Comparison of ENCODE assay signal across 16 cellular contexts in genomic region chr6:150377211-150377781, GRCh38. TPM values are rescaled to one million over a fixed set of nuclear protein-coding genes. Genes with fewer than 3 reads are reported as not detected.
DNase-seq lines count a peak whose midpoint lies in the region; ATAC-seq, FAIRE-seq and TF ChIP-seq lines count a peak whose summit lies in the region.
"Had no signal": no experiment of that assay in that cellular context is flagged by ENCODE, and none has a peak within 500 bp of the region (broad histone marks: within the 10 kb centered on the region; RNA-seq: fewer than 3 reads in every experiment).

No MANE protein-coding gene starts in this region.

- WGBS in small intestine, 3 donors: 13 to 45% (median 27%) methylated on average over 4 of the region's 4 CpGs
- WGBS in smooth muscle cell (ENCODE audit: low lambda C conversion rate): 70% methylated on average over 4 of the region's 4 CpGs

- H3K9me3 Mint-ChIP-seq in astrocyte (ENCODE audit: unreplicated experiment): peaks cover 3% of the 10 kb centered on the region
- H3K9me3 Mint-ChIP-seq: activated naive CD4-positive, alpha-beta T cell treated with anti-CD3 and anti-CD28 coated beads, Interleukin-2, amount 50 U/mL, for 24 hours; neural crest cell had no signal

- TF ChIP-seq CTCF in astrocyte (IDR thresholded peaks at IDR 0.05; ENCODE audit: insufficient read depth, low read depth, low read length) (no peak), smooth muscle cell (IDR thresholded peaks at IDR 0.05; ENCODE audit: borderline replicate concordance, insufficient read depth, poor library complexity, severe bottlenecking) (no peak)

- no peak overlapping the region for H3K4me3 Mint-ChIP-seq in astrocyte (ENCODE audit: unreplicated experiment)
- H3K4me3 Mint-ChIP-seq: activated naive CD4-positive, alpha-beta T cell treated with anti-CD3 and anti-CD28 coated beads, Interleukin-2, amount 50 U/mL, for 24 hours; neural crest cell had no signal

- no peaks in the 10 kb centered on the region for H4K20me1 ChIP-seq in astrocyte (ENCODE audit: insufficient read depth, low read length)
- no peaks in the 10 kb centered on the region for H4K20me1 ChIP-seq in smooth muscle cell (ENCODE audit: low read depth)

- H3K36me3 ChIP-seq in astrocyte (ENCODE audit: insufficient read depth, low read length): no peaks in the 10 kb centered on the region
- no peaks in the 10 kb centered on the region for H3K36me3 ChIP-seq in small intestine (ENCODE audit: control insufficient read depth in 2 of 2, insufficient read depth in 2 of 2, low read length in 2 of 2)
- H3K36me3 ChIP-seq in smooth muscle cell (ENCODE audit: low read depth): no peaks in the 10 kb centered on the region

- H2AFZ ChIP-seq in astrocyte (ENCODE audit: low read depth, low read length): no peak overlapping the region
- no peak overlapping the region for H2AFZ ChIP-seq in smooth muscle cell (ENCODE audit: low read depth)

- no peaks in the 10 kb centered on the region for H3F3A ChIP-seq in smooth muscle cell (ENCODE audit: low read depth)

- H3K4me1 ChIP-seq in astrocyte (ENCODE audit: insufficient read depth, low read length) (peaks cover 5% of the 10 kb centered on the region), small intestine (ENCODE audit: control insufficient read depth in 2 of 2, insufficient read depth in 1 of 2, low read depth in 1 of 2, low read length in 1 of 2) (no peaks in the 10 kb centered on the region), smooth muscle cell (ENCODE audit: low read depth) (no peaks in the 10 kb centered on the region)

- H3K36me3 Mint-ChIP-seq in astrocyte (ENCODE audit: low read depth, unreplicated experiment): no peaks in the 10 kb centered on the region
- H3K36me3 Mint-ChIP-seq: activated naive CD4-positive, alpha-beta T cell treated with anti-CD3 and anti-CD28 coated beads, Interleukin-2, amount 50 U/mL, for 24 hours had no signal

- H3K27me3 Mint-ChIP-seq in astrocyte (ENCODE audit: low read depth, unreplicated experiment): peaks cover 22% of the 10 kb centered on the region

- peak; percentile 84 for ATAC-seq in left lobe of liver
- ATAC-seq in GM21447 (IDR thresholded peaks at IDR 0.05; ENCODE audit: unreplicated experiment): no peak
- ATAC-seq: esophagus mucosa had no signal

- H3K27ac Mint-ChIP-seq in astrocyte (ENCODE audit: unreplicated experiment): no peak overlapping the region
- H3K27ac Mint-ChIP-seq: activated naive CD4-positive, alpha-beta T cell treated with anti-CD3 and anti-CD28 coated beads, Interleukin-2, amount 50 U/mL, for 24 hours had no signal

- H3K4me1 Mint-ChIP-seq in astrocyte (ENCODE audit: low read depth, unreplicated experiment): peaks cover 14% of the 10 kb centered on the region
- H3K4me1 Mint-ChIP-seq: activated naive CD4-positive, alpha-beta T cell treated with anti-CD3 and anti-CD28 coated beads, Interleukin-2, amount 50 U/mL, for 24 hours had no signal

- no peaks in the 10 kb centered on the region for H3K9me3 ChIP-seq in astrocyte (ENCODE audit: insufficient read depth, low read depth, low read length)
- H3K9me3 ChIP-seq in small intestine (ENCODE audit: control insufficient read depth, low read depth): no peaks in the 10 kb centered on the region
- no peaks in the 10 kb centered on the region for H3K9me3 ChIP-seq in smooth muscle cell (replicated peaks; ENCODE audit: low read depth)

- FAIRE-seq in astrocyte (lab: Jason Lieb, UNC): no peak
- FAIRE-seq in small intestine (lab: Jason Lieb, UNC): no peak

- DNase-seq in DMS53 (lab: John Stamatoyannopoulos, UW): peak; percentile 11
- no peak for DNase-seq in DMS53 treated with DMSO at 0.1 percent for 48 hours (lab: John Stamatoyannopoulos, UW; ENCODE audit: unreplicated experiment)
- peak; percentile 25 for DNase-seq in astrocyte (ENCODE audit: low read depth)
- DNase-seq in left lobe of liver (ENCODE audit: low spot score): peak; percentile 56
- peak; percentile 69 for DNase-seq in small intestine
- no peak for DNase-seq in smooth muscle cell (lab: John Stamatoyannopoulos, UW; ENCODE audit: unreplicated experiment)
- no peak for DNase-seq in RKO (ENCODE audit: low spot score)
- DNase-seq: COR-L47, NCI-H510A had no signal

- no peak overlapping the region for H3K4me2 ChIP-seq in astrocyte (ENCODE audit: low read length)
- no peak overlapping the region for H3K4me2 ChIP-seq in smooth muscle cell

- H3K27ac ChIP-seq in astrocyte (ENCODE audit: low read depth, low read length) (no peak overlapping the region), small intestine (ENCODE audit: low read depth in 1 of 2, low read length in 1 of 2) (no peak overlapping the region), smooth muscle cell (ENCODE audit: low read depth) (no peak overlapping the region)
- H3K27ac ChIP-seq: 22Rv1, RWPE1 had no signal

- H3K4me3 ChIP-seq in astrocyte (ENCODE audit: insufficient read depth, low read depth, low read length) (no peak overlapping the region), small intestine (ENCODE audit: low read depth in 1 of 2, low read length in 2 of 2) (no peak overlapping the region), smooth muscle cell (no peak overlapping the region)

- no peaks in the 10 kb centered on the region for H3K79me2 ChIP-seq in astrocyte (ENCODE audit: insufficient read depth, low read length)
- no peaks in the 10 kb centered on the region for H3K79me2 ChIP-seq in smooth muscle cell (ENCODE audit: low read depth)

- no peak overlapping the region for H3K9ac ChIP-seq in astrocyte (ENCODE audit: low read length)
- no peak overlapping the region for H3K9ac ChIP-seq in smooth muscle cell (ENCODE audit: low read depth)

- H3K27me3 ChIP-seq in astrocyte (ENCODE audit: insufficient read depth, low read length) (peaks cover 3% of the 10 kb centered on the region), small intestine (ENCODE audit: control insufficient read depth in 2 of 2, insufficient read depth in 2 of 2, low read length in 2 of 2) (no peaks in the 10 kb centered on the region), smooth muscle cell (ENCODE audit: low read depth) (peaks cover 72% of the 10 kb centered on the region)

RNA-seq across cellular contexts. Expression of gene IYD, which starts 8.5 kb away (rescaled TPM):
- total RNA-seq in astrocyte (not detected in 2 replicates), left lobe of liver (28.2 TPM), smooth muscle cell (not detected in 2 replicates)
- polyA plus RNA-seq in small intestine (10 to 100 TPM in 1 of 3 donors, 1 to 10 TPM in 2; 5.3 to 10.5 (median 5.9) TPM), smooth muscle cell (not detected in 2 replicates)
- total RNA-seq: cerebellum, esophagus mucosa, neural crest cell had no signal

Comparison
In these comparisons a context has a peak if more than half of its experiments do, and no peak if none do; other contexts are left out.
1. DNase-seq: peak in DMS53 (single experiment), astrocyte (single experiment), left lobe of liver (single experiment) and small intestine (single experiment); none in DMS53 treated with DMSO at 0.1 percent for 48 hours (single experiment), smooth muscle cell (single experiment) and RKO (single experiment).
2. RNA of gene IYD, which starts 8.5 kb away (total RNA-seq): 28.2 TPM in left lobe of liver (single experiment); not detected in astrocyte and not detected in smooth muscle cell; every median in the first group is over 10 times any median in the second.